In the genomic region with DNA sequence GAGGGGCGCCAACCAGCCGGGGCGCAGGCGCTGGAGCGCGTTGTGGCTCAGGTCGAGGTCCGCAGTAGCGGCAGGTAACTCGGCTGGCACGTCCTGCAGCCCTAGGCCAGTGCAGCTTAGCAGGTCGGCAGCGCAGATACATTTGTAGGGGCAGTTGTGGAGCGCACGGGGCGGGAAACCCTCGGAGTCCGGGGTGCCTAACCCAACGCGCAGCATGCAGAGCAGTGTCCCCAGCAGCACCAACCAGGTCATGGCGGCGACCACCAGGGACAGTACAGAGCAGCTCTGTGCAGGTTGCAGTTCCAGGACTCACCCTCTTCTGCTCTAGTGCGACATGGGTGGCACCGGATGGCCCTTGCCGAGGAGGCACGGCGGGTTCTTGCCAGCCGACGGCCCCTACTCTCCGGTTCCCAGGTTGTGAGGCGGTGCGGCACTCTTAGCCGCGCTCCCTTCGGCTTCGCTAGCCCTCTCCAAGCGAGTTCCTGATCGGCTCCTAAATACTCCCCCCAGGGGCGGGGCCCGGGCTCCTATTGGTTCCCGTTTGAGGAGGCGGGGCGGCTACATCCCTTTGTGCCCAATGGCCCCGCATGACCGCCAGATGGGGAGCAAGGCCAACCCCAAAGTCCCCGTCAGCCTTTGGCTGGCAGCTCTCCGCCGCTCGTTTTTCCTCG, we compare ENCODE assay signal across 8 cellular contexts. TPM values are rescaled to one million over a fixed set of nuclear protein-coding genes. Genes with fewer than 3 reads are reported as not detected.
DNase-seq lines count a peak whose midpoint lies in the region; ATAC-seq and TF ChIP-seq lines count a peak whose summit lies in the region.

Gene AMIGO3, minus strand, starts transcription at position 471 of the 671 bp plus-strand sequence. Its CDS starts 219 bp downstream, at position 252.

- peaks cover 14 to 49% (median 26%) of the 10 kb centered on the region in 4 donors for H3K4me1 Mint-ChIP-seq in CD4-positive, alpha-beta memory T cell
- peaks cover 36 to 51% (median 48%) of the 10 kb centered on the region in 3 donors for H3K4me1 Mint-ChIP-seq in naive B cell

- H3K27ac ChIP-seq in CD4-positive, alpha-beta memory T cell (ENCODE audit: low read depth, low read length), result peak within 1 kb of the TSS; percentile 50
- H3K27ac ChIP-seq in Panc1 (ENCODE audit: low read length), result peak within 1 kb of the TSS; percentile 17; the same call in 1 of the 2 replicates

- peak within 1 kb of the TSS; percentile 92 to 96 (median 94) for H3K27ac Mint-ChIP-seq in CD4-positive, alpha-beta memory T cell
- H3K27ac Mint-ChIP-seq in naive B cell, result peak within 1 kb of the TSS; percentile 89 to 99 (median 96)

- H3K4me1 ChIP-seq in CD4-positive, alpha-beta memory T cell (ENCODE audit: insufficient read depth, low read length), result peaks cover 27% of the 10 kb centered on the region
- H3K4me1 ChIP-seq in Panc1 (ENCODE audit: control insufficient read depth, insufficient read depth, low read length), result peaks cover 9% of the 10 kb centered on the region

- H3K27me3 Mint-ChIP-seq in CD4-positive, alpha-beta memory T cell, result no peaks in the 10 kb centered on the region
- H3K27me3 Mint-ChIP-seq in naive B cell, result no peaks in the 10 kb centered on the region

- intact Hi-C loops in CD4-positive, alpha-beta memory T cell (cut with micrococcal nuclease), result loop anchor here (2.0 kb wide), 2 partner anchors 31 to 83 kb away; partner anchors contain the start of genes INKA1, MST1 and RNF123
- intact Hi-C loops in Panc1 (cut with micrococcal nuclease; ENCODE audit: unreplicated experiment), result no loop called here

- H3K36me3 ChIP-seq in CD4-positive, alpha-beta memory T cell (ENCODE audit: insufficient read depth, low read length), result peaks cover 15% of the 10 kb centered on the region
- H3K36me3 ChIP-seq in Panc1 (ENCODE audit: control insufficient read depth, insufficient read depth, low read length), result peaks cover 3% of the 10 kb centered on the region

- H3K9me3 Mint-ChIP-seq in CD4-positive, alpha-beta memory T cell, result peaks cover 0 to 2% (median 0%) of the 10 kb centered on the region in 8 donors
- H3K9me3 Mint-ChIP-seq in naive B cell, result no peaks in the 10 kb centered on the region

- H3K4me3 ChIP-seq in CD4-positive, alpha-beta memory T cell (ENCODE audit: low read length in 2 of 2), result peak within 1 kb of the TSS; percentile 47 to 74
- H3K4me3 ChIP-seq in Panc1 (ENCODE audit: low read depth in 2 of 2, low read length in 2 of 2) (peak within 1 kb of the TSS; percentile 24 to 31), fibroblast of mammary gland (ENCODE audit: control insufficient read depth, low read depth, low read length) (peak within 1 kb of the TSS; percentile 46)

- ATAC-seq in GM19463 (IDR thresholded peaks at IDR 0.05; ENCODE audit: unreplicated experiment) (peak; percentile 60), Panc1 (peak; percentile 68), naive B cell (ENCODE audit: low read depth in 2 of 2) (peak; percentile 65)

- POLR2A ChIA-PET in CD4-positive, alpha-beta memory T cell (lab: Charles Lee; ENCODE audit: partially characterized antibody), result interaction anchor here (0.9 to 3.0 kb wide), 12 partner anchors 13 to 707 kb away, joined by 3 to 24 read pairs (median 4); partner anchors contain the start of genes INKA1, IP6K1, TRAIP and UBA7
- POLR2A ChIA-PET in Panc1 (lab: Charles Lee), result no interaction called here

- H3K4me3 Mint-ChIP-seq in CD4-positive, alpha-beta memory T cell, result peak within 1 kb of the TSS; percentile 90 to 97 (median 92)
- H3K4me3 Mint-ChIP-seq in naive B cell, result peak within 1 kb of the TSS; percentile 86 to 97 (median 95)

- BruUV-seq in Panc1 (replicated peaks; lab: Mats Ljungman, UMichigan), result no TSS peak

- no peaks in the 10 kb centered on the region for H3K9me3 ChIP-seq in CD4-positive, alpha-beta memory T cell (ENCODE audit: control insufficient read depth in 1 of 2, low read length in 2 of 2)
- no peaks in the 10 kb centered on the region for H3K9me3 ChIP-seq in Panc1 (ENCODE audit: control insufficient read depth, insufficient read depth, low read depth, low read length)

- H3K27me3 ChIP-seq in CD4-positive, alpha-beta memory T cell (ENCODE audit: insufficient read depth, low read length), result no peaks in the 10 kb centered on the region
- no peaks in the 10 kb centered on the region for H3K27me3 ChIP-seq in Panc1 (ENCODE audit: control insufficient read depth, insufficient read depth, low read length)

- TF ChIP-seq CTCF in Panc1 (IDR thresholded peaks at IDR 0.05) (no peak; the same call in 1 of the 2 replicates), fibroblast of mammary gland (conservative IDR thresholded peaks at IDR 0.05; ENCODE audit: control insufficient read depth, insufficient read depth, low read depth, low read length) (peak; percentile 39)

- H3K36me3 Mint-ChIP-seq in CD4-positive, alpha-beta memory T cell, result peaks cover 0 to 39% of the 10 kb centered on the region in 2 donors
- H3K36me3 Mint-ChIP-seq in naive B cell, result no peaks in the 10 kb centered on the region

- CTCF ChIA-PET in CD4-positive, alpha-beta memory T cell (lab: Charles Lee; ENCODE audit: partially characterized antibody), result interaction anchor here (0.6 to 2.7 kb wide), 6 partner anchors 10 to 180 kb away, joined by 3 to 9 read pairs (median 4); partner anchors contain the start of gene INKA1
- CTCF ChIA-PET in Panc1 (lab: Charles Lee), result no interaction called here

- in situ Hi-C loops in Panc1 (cut with HindIII; ENCODE audit: low pct_unique_long_range_greater_than_20kb, low sequenced_read_pairs), result no loop called here

- peak; percentile 86 to 95 (median 89) for DNase-seq in CD4-positive, alpha-beta memory T cell
- DNase-seq in HUDEP-2 (lab: John Stamatoyannopoulos, UW; ENCODE audit: unreplicated experiment in 76 of 76) (peak in 68 of 76 experiments; percentile 14 to 97 (median 82)), Panc1 (ENCODE audit: low read depth, low spot score) (peak; percentile 22), fibroblast of mammary gland (ENCODE audit: low read depth) (peak; percentile 89), naive B cell (peak; percentile 92)
- DNase-seq in activated T-helper 1 cell treated with anti-CD3 and anti-CD28 coated beads, Interleukin-2, amount 50 U/mL, for 16 hours (ENCODE audit: low read depth in 1 of 2, low spot score in 1 of 2), result peak; percentile 80 to 82
- peak; percentile 83 to 90 for DNase-seq in stimulated activated CD8-positive, alpha-beta memory T cell treated with anti-CD3 and anti-CD28 coated beads, Interleukin-7, amount 100 ng/mL, for 48 hours (ENCODE audit: extremely low read depth in 1 of 2, low read depth in 1 of 2)

RNA-seq across cellular contexts. Expression of gene AMIGO3, which starts in this region (rescaled TPM):
- total RNA-seq in CD4-positive, alpha-beta memory T cell, result not detected
- polyA plus RNA-seq in CD4-positive, alpha-beta memory T cell, result not detected
- total RNA-seq in Panc1 (2021; ENCODE audit: unreplicated experiment), result 0.72 TPM
- polyA plus RNA-seq in Panc1 (2012; ENCODE audit: insufficient read length), result 4.9 TPM
- polyA plus RNA-seq in naive B cell (ENCODE audit: low read depth in 6 of 6), result under 1 TPM in 2 of 6 donors, not detected in 4; 0.30 to 0.77 TPM

Comparison
In these comparisons a context has a peak if more than half of its experiments do, and no peak if none do; other contexts are left out.
1. Peak in every context shown above with its lines: DNase-seq, ATAC-seq, H3K4me3 ChIP-seq and H3K27ac ChIP-seq.
2. Peak in DNase-seq, H3K4me3 ChIP-seq and H3K27ac ChIP-seq in CD4-positive, alpha-beta memory T cell; RNA of the gene not detected or under 1 TPM.
3. Peak in DNase-seq and ATAC-seq in naive B cell; RNA of the gene not detected or under 1 TPM.
4. DNase-seq: peak in every context shown above with its lines; median percentile 92 in naive B cell; 89 in CD4-positive, alpha-beta memory T cell; 89 in fibroblast of mammary gland; 86 in stimulated activated CD8-positive, alpha-beta memory T cell treated with anti-CD3 and anti-CD28 coated beads, Interleukin-7, amount 100 ng/mL, for 48 hours; 82 in HUDEP-2; 81 in activated T-helper 1 cell treated with anti-CD3 and anti-CD28 coated beads, Interleukin-2, amount 50 U/mL, for 16 hours; 22 in Panc1.